In genomic region chr17:32488177-32488542, GRCh38 we compare ENCODE assay signal across 10 cellular contexts. TPM values are rescaled to one million over a fixed set of nuclear protein-coding genes. Genes with fewer than 3 reads are reported as not detected.
A peak's percentile ranks its signal among the peaks of the same experiment; 100 is the strongest.
DNase-seq lines count a peak whose midpoint lies in the region; ATAC-seq, FAIRE-seq and TF ChIP-seq lines count a peak whose summit lies in the region.
"Had no signal": no experiment of that assay in that cellular context is flagged by ENCODE, and none has a peak within 500 bp of the region (broad histone marks: within the 10 kb centered on the region; RNA-seq: fewer than 3 reads in every experiment).

No MANE protein-coding gene starts in this region.

- peaks cover 0 to 24% (median 0%) of the 10 kb centered on the region in 3 donors for H3K36me3 Mint-ChIP-seq in CD8-positive, alpha-beta memory T cell
- H3K36me3 Mint-ChIP-seq in nephron (ENCODE audit: low read depth): peaks cover 16% of the 10 kb centered on the region

- no peak for TF ChIP-seq RAD21 in K562 (CRISPR knock-in tag; conservative IDR thresholded peaks at IDR 0.05 in 1 of 2, IDR thresholded peaks at IDR 0.05 in 1 of 2)

- peak overlapping the region in 7 of 8 donors; percentile 18 to 91 (median 75) for H3K27ac Mint-ChIP-seq in CD8-positive, alpha-beta memory T cell
- H3K27ac Mint-ChIP-seq in nephron: no peak overlapping the region

- POLR2A ChIA-PET in CD8-positive, alpha-beta memory T cell (lab: Charles Lee): interaction anchor here (0.8 to 1.6 kb wide), 6 partner anchors 17 to 388 kb away, joined by 3 to 5 read pairs (median 3); no protein-coding TSS in a partner anchor
- POLR2A ChIA-PET in K562 (lab: Yijun Ruan, JAX): interaction anchor here (0.7 to 1.7 kb wide), 2 partner anchors 10 to 585 kb away, joined by 3 to 7 read pairs; no protein-coding TSS in a partner anchor

- no peaks in the 10 kb centered on the region for H3K9me3 ChIP-seq in CD8-positive, alpha-beta memory T cell (ENCODE audit: low read length)
- no peaks in the 10 kb centered on the region for H3K9me3 ChIP-seq in K562 (replicated peaks; ENCODE audit: control insufficient read depth, insufficient read depth, low read depth, low read length)
- no peaks in the 10 kb centered on the region for H3K9me3 ChIP-seq in testis

- H3K4me1 Mint-ChIP-seq in CD8-positive, alpha-beta memory T cell: peaks cover 53 to 61% (median 58%) of the 10 kb centered on the region in 3 donors
- H3K4me1 Mint-ChIP-seq in nephron: peaks cover 70% of the 10 kb centered on the region

- no TSS peak for BruUV-seq in K562 (replicated peaks; lab: Mats Ljungman, UMichigan)

- CTCF ChIA-PET in CD8-positive, alpha-beta memory T cell (lab: Charles Lee): interaction anchor here (0.6 to 6.7 kb wide), 4 partner anchors 9 to 120 kb away, joined by 3 to 44 read pairs (median 7); no protein-coding TSS in a partner anchor
- CTCF ChIA-PET in K562 (lab: Yijun Ruan, JAX; ENCODE audit: low intra/inter-chr PET ratio): no interaction called here

- peak overlapping the region; percentile 22; the same call in 1 of the 2 replicates for H3K4me2 ChIP-seq in K562 (ENCODE audit: insufficient read depth, low read length)

- no peak for DNase-seq in CD8-positive, alpha-beta memory T cell
- no peak for DNase-seq in HFF-Myc (ENCODE audit: extremely low read depth, low read depth)
- DNase-seq in K562 (ENCODE audit: extremely low read depth in 1 of 4, low spot score in 3 of 4): no peak
- DNase-seq in GDM1 (lab: John Stamatoyannopoulos, UW): no peak
- no peak for DNase-seq in testis

- no peaks in the 10 kb centered on the region for H3K9me1 ChIP-seq in K562 (ENCODE audit: control insufficient read depth, insufficient read depth, low read length)

- H3K9me3 Mint-ChIP-seq in CD8-positive, alpha-beta memory T cell: no peaks in the 10 kb centered on the region
- H3K9me3 Mint-ChIP-seq in nephron: no peaks in the 10 kb centered on the region

- in situ Hi-C loops in K562 (cut with MboI): no loop called here

- peaks cover 0 to 3% of the 10 kb centered on the region in 2 donors for H3K27me3 Mint-ChIP-seq in CD8-positive, alpha-beta memory T cell
- peaks cover 3% of the 10 kb centered on the region for H3K27me3 Mint-ChIP-seq in nephron (ENCODE audit: low read depth)

- H3K27me3 ChIP-seq in CD8-positive, alpha-beta memory T cell (ENCODE audit: insufficient read depth, low read length, poor library complexity, severe bottlenecking): no peaks in the 10 kb centered on the region
- H3K27me3 ChIP-seq in K562 (ENCODE audit: control insufficient read depth in 2 of 2, insufficient read depth in 2 of 2, low read length in 2 of 2) (no peaks in the 10 kb centered on the region), testis (no peaks in the 10 kb centered on the region)

- no peak for TF ChIP-seq POLR2A in K562 (conservative IDR thresholded peaks at IDR 0.05)
- TF ChIP-seq POLR2A in testis (IDR thresholded peaks at IDR 0.05): no peak

- no peak for FAIRE-seq in K562 (lab: Jason Lieb, UNC)
- FAIRE-seq: bronchial epithelial cell, islet of Langerhans had no signal

- WGBS in K562 (ENCODE audit: insufficient coverage, low coverage, missing lambda C conversion rate): 90% methylated on average over 14 of the region's 16 CpGs
- WGBS in testis, 2 donors: 61 to 85% methylated on average over 16 of the region's 16 CpGs

- H3K79me2 ChIP-seq in K562 (ENCODE audit: control insufficient read depth, insufficient read depth, low read length): peaks cover 17% of the 10 kb centered on the region; the same call in 2 of the 3 replicates

- TF ChIP-seq EP300 in K562 (IDR thresholded peaks at IDR 0.05; ENCODE audit: low read length): no peak

- intact Hi-C loops in K562 (cut with micrococcal nuclease): loop anchor here (10.0 kb wide), 1 partner anchor 167 kb away; no protein-coding TSS in a partner anchor
- intact Hi-C loops in testis (cut with DNase I; ENCODE audit: low total_unique reads): no loop called here

- ATAC-seq in K562 (no peak), GM18907 (IDR thresholded peaks at IDR 0.05; ENCODE audit: unreplicated experiment) (no peak), GM18870 (IDR thresholded peaks at IDR 0.05; ENCODE audit: unreplicated experiment) (no peak)

- no peak for TF ChIP-seq CTCF in HFF-Myc (IDR thresholded peaks at IDR 0.05; ENCODE audit: low read depth, low read length, missing control alignments)
- no peak for TF ChIP-seq CTCF in K562 (IDR thresholded peaks at IDR 0.05 in 2 of 3, conservative IDR thresholded peaks at IDR 0.05 in 1 of 3; ENCODE audit: insufficient read depth in 2 of 3, low read depth in 1 of 3, low read length in 3 of 3)
- TF ChIP-seq CTCF in nephron (IDR thresholded peaks at IDR 0.05; ENCODE audit: unreplicated experiment in 3 of 3): no peak
- no peak for TF ChIP-seq CTCF in testis (IDR thresholded peaks at IDR 0.05)

- peak overlapping the region; percentile 79 for H3K4me3 ChIP-seq in CD8-positive, alpha-beta memory T cell (ENCODE audit: low read length)
- peak overlapping the region; percentile 65 for H3K4me3 ChIP-seq in HFF-Myc (replicated peaks; ENCODE audit: low read depth, low read length)
- no peak overlapping the region; the same call in 1 of the 2 replicates for H3K4me3 ChIP-seq in K562
- H3K4me3 ChIP-seq in testis: peak overlapping the region in 1 of 2 donors; percentile 61

- H4K20me1 ChIP-seq in K562 (replicated peaks; ENCODE audit: control insufficient read depth, insufficient read depth, low read length): peaks cover 10% of the 10 kb centered on the region; the same call in 1 of the 2 replicates

- H2AFZ ChIP-seq in K562 (ENCODE audit: low read depth, low read length): no peak overlapping the region

- peak overlapping the region in 1 of 2 experiments; percentile 94; a peak in 1 of 4 replicates for H3K9ac ChIP-seq in K562 (ENCODE audit: insufficient read depth in 1 of 2, low read depth in 2 of 2, low read length in 2 of 2)

- peaks cover 59% of the 10 kb centered on the region for H3K4me1 ChIP-seq in CD8-positive, alpha-beta memory T cell (ENCODE audit: insufficient read depth, low read length)
- peaks cover 16 to 57% of the 10 kb centered on the region in 2 experiments; a peak in 4 of 5 replicates for H3K4me1 ChIP-seq in K562 (replicated peaks in 1 of 2; ENCODE audit: control insufficient read depth in 2 of 2, insufficient read depth in 2 of 2, low read length in 2 of 2)
- peaks cover 30% of the 10 kb centered on the region for H3K4me1 ChIP-seq in testis

- H3K4me3 Mint-ChIP-seq in CD8-positive, alpha-beta memory T cell: peak overlapping the region; percentile 87 to 94 (median 92)
- peak overlapping the region; percentile 81 to 93 (median 89) for H3K4me3 Mint-ChIP-seq in nephron

- H3K27ac ChIP-seq in CD8-positive, alpha-beta memory T cell (ENCODE audit: low read depth, low read length): no peak overlapping the region
- no peak overlapping the region for H3K27ac ChIP-seq in K562 (ENCODE audit: extremely low read depth, low read depth, low read length)
- H3K27ac ChIP-seq in testis: no peak overlapping the region

- no peaks in the 10 kb centered on the region for H3K36me3 ChIP-seq in CD8-positive, alpha-beta memory T cell (ENCODE audit: insufficient read depth, low read length)
- H3K36me3 ChIP-seq in K562 (ENCODE audit: control insufficient read depth, insufficient read depth, low read length) (peaks cover 38% of the 10 kb centered on the region; the same call in 2 of the 3 replicates), testis (ENCODE audit: low read depth, missing control alignments) (no peaks in the 10 kb centered on the region)

RNA-seq across cellular contexts. Expression of gene CDK5R1, which starts 1.4 kb away (rescaled TPM):
- 1 to 10 TPM; 6.8 to 7.0 TPM for total RNA-seq in CD8-positive, alpha-beta memory T cell
- 6.0 TPM for polyA plus RNA-seq in CD8-positive, alpha-beta memory T cell
- total RNA-seq in K562 (2011; cell fraction: chromatin; rRNA removed; ENCODE audit: low replicate concordance): 4.2 and 6.9 TPM in 2 replicates
- 5.5 and 5.9 TPM in 2 replicates for total RNA-seq in K562 (2011; cell fraction: nucleolus; rRNA removed)
- total RNA-seq in K562 (2011; cell fraction: nucleoplasm; rRNA removed): 3.9 and 4.9 TPM in 2 replicates
- 2.5 and 3.1 TPM in 2 replicates for total RNA-seq in K562 (2014; rRNA removed)
- 1.9 and 2.3 TPM in 2 replicates for total RNA-seq in K562 (2014; rRNA removed; fragmentation: Illumina TruSeq; extraction: Trizol)
- total RNA-seq in K562 (2015; rRNA removed; fragmentation: Illumina TruSeq; extraction: Trizol): 2.6 and 3.1 TPM in 2 replicates
- total RNA-seq in K562 (2021): 4.5 and 4.8 TPM in 2 replicates
- polyA plus RNA-seq in K562 (2011; rRNA removed): 0.79 and 1.4 TPM in 2 replicates
- polyA plus RNA-seq in K562 (2011; cell fraction: cytosol; rRNA removed): 0.66 and 1.7 TPM in 2 replicates
- polyA plus RNA-seq in K562 (2011; cell fraction: nucleus; rRNA removed): 2.0 and 5.0 TPM in 2 replicates
- 1.1 and 2.1 TPM in 2 replicates for polyA plus RNA-seq in K562 (2012)
- polyA plus RNA-seq in K562 (2014; fragmentation: Illumina TruSeq; extraction: Trizol): 2.4 TPM in 2 replicates
- polyA plus RNA-seq in K562 (2014; fragmentation: Nextera tagmentation; extraction: Ambion mirVana): under 1 TPM; 0.10 to 0.20 TPM
- polyA plus RNA-seq in K562 (2014; rRNA removed): 1.8 and 2.0 TPM in 2 replicates
- 0.72 and 1.6 TPM in 2 replicates for polyA minus RNA-seq in K562 (2011; rRNA and poly(A)+ RNA removed)
- polyA minus RNA-seq in K562 (2011; cell fraction: cytosol; rRNA and poly(A)+ RNA removed): 1.5 and 2.0 TPM in 2 replicates
- polyA minus RNA-seq in K562 (2011; cell fraction: nucleus; rRNA and poly(A)+ RNA removed): 2.3 and 3.9 TPM in 2 replicates
- 10 to 100 TPM; 13.2 to 17.0 TPM for total RNA-seq in testis
- polyA plus RNA-seq in testis (ENCODE audit: insufficient read depth, low read depth, low replicate concordance): 16.2 TPM

RNA-seq across cellular contexts. Expression of gene PSMD11, which starts 43.9 kb away (rescaled TPM):
- 100 to 1,000 TPM; 175 to 187 TPM for total RNA-seq in CD8-positive, alpha-beta memory T cell
- polyA plus RNA-seq in CD8-positive, alpha-beta memory T cell: 145 TPM
- total RNA-seq in K562 (2011; cell fraction: chromatin; rRNA removed; ENCODE audit: low replicate concordance): 182 and 249 TPM in 2 replicates
- 104 and 110 TPM in 2 replicates for total RNA-seq in K562 (2011; cell fraction: nucleolus; rRNA removed)
- 139 and 186 TPM in 2 replicates for total RNA-seq in K562 (2011; cell fraction: nucleoplasm; rRNA removed)
- total RNA-seq in K562 (2014; rRNA removed) (77.1 and 104 TPM in 2 replicates), K562 (2014; rRNA removed; fragmentation: Illumina TruSeq; extraction: Trizol) (118 and 128 TPM in 2 replicates), K562 (2015; rRNA removed; fragmentation: Illumina TruSeq; extraction: Trizol) (109 and 127 TPM in 2 replicates), K562 (2021) (169 and 171 TPM in 2 replicates), testis (10 to 100 TPM; 53.2 to 59.3 TPM)
- polyA plus RNA-seq in K562 (2011; rRNA removed) (97.6 and 185 TPM in 2 replicates), K562 (2014; fragmentation: Illumina TruSeq; extraction: Trizol) (125 and 137 TPM in 2 replicates), K562 (2014; fragmentation: Nextera tagmentation; extraction: Ambion mirVana) (100 to 1,000 TPM; 316 to 378 TPM), K562 (2014; rRNA removed) (142 and 158 TPM in 2 replicates), testis (ENCODE audit: insufficient read depth, low read depth, low replicate concordance) (99.0 TPM)
- 51.9 and 80.2 TPM in 2 replicates for polyA plus RNA-seq in K562 (2011; cell fraction: cytosol; rRNA removed)
- 56.7 and 72.5 TPM in 2 replicates for polyA plus RNA-seq in K562 (2011; cell fraction: nucleus; rRNA removed)
- 51.5 and 151 TPM in 2 replicates for polyA plus RNA-seq in K562 (2012)
- polyA minus RNA-seq in K562 (2011; rRNA and poly(A)+ RNA removed): 138 and 285 TPM in 2 replicates
- polyA minus RNA-seq in K562 (2011; cell fraction: cytosol; rRNA and poly(A)+ RNA removed): 46.8 and 99.5 TPM in 2 replicates
- 52.4 and 62.1 TPM in 2 replicates for polyA minus RNA-seq in K562 (2011; cell fraction: nucleus; rRNA and poly(A)+ RNA removed)

Comparison
In these comparisons a context has a peak if more than half of its experiments do, and no peak if none do; other contexts are left out.
1. H3K27ac Mint-ChIP-seq: peak in CD8-positive, alpha-beta memory T cell (7 of 8); none in nephron (0 of 3).